8 cellular contexts compared by ENCODE assay signal in genomic region chr10:16891375-16892313, GRCh38.
A peak's percentile ranks its signal among the peaks of the same experiment; 100 is the strongest.
DNase-seq lines count a peak whose midpoint lies in the region; ATAC-seq and TF ChIP-seq lines count a peak whose summit lies in the region.

No MANE protein-coding gene starts in this region.

- TF ChIP-seq CTCF in GM12873 (IDR thresholded peaks at IDR 0.05; ENCODE audit: insufficient read depth, low read depth, low read length, missing control alignments): peak; percentile 29
- TF ChIP-seq CTCF in tibial artery (IDR thresholded peaks at IDR 0.05): peak; percentile 47 to 58

- H3K4me1 ChIP-seq in neuronal stem cell (ENCODE audit: control insufficient read depth in 2 of 2, insufficient read depth in 1 of 2, low read depth in 1 of 2, low read length in 2 of 2) (no peaks in the 10 kb centered on the region), tibial artery (peaks cover 0 to 28% (median 4%) of the 10 kb centered on the region in 4 donors)

- no peak overlapping the region for H3K4me2 ChIP-seq in neuronal stem cell (ENCODE audit: insufficient read depth, low read length, poor library complexity, severe bottlenecking)

- intact Hi-C loops in tibial artery (cut with DNase I; ENCODE audit: low total_unique reads): no loop called here

- H3K36me3 ChIP-seq in neuronal stem cell (replicated peaks in 1 of 2; ENCODE audit: control insufficient read depth in 2 of 2, insufficient read depth in 2 of 2, low read length in 2 of 2): no peaks in the 10 kb centered on the region
- no peaks in the 10 kb centered on the region for H3K36me3 ChIP-seq in tibial artery

- H3K4ac ChIP-seq in neuronal stem cell (ENCODE audit: low read length): no peak overlapping the region

- H2AK5ac ChIP-seq in neuronal stem cell (ENCODE audit: low read depth, low read length): no peak overlapping the region

- no peak overlapping the region for H3K4me3 ChIP-seq in neuronal stem cell (ENCODE audit: low read length in 2 of 2)
- no peak overlapping the region for H3K4me3 ChIP-seq in tibial artery

- H3K79me1 ChIP-seq in neuronal stem cell (ENCODE audit: low read depth, low read length): no peaks in the 10 kb centered on the region

- no CpG with 5 or more reads among the region's 12 CpGs for WGBS in neuronal stem cell (ENCODE audit: extremely low coverage in 2 of 2, insufficient read length in 2 of 2, insufficient replicate concordance in 1 of 2), 2 donors

- H3K27ac ChIP-seq in neuronal stem cell (replicated peaks; ENCODE audit: low read length) (no peak overlapping the region), tibial artery (no peak overlapping the region)

- no peak overlapping the region for H4K8ac ChIP-seq in neuronal stem cell (ENCODE audit: low read depth, low read length)

- peaks cover 0 to 4% of the 10 kb centered on the region in 2 donors for H3K9me3 ChIP-seq in neuronal stem cell (replicated peaks in 1 of 2; ENCODE audit: control insufficient read depth in 2 of 2, insufficient read depth in 1 of 2, low read depth in 1 of 2, low read length in 2 of 2)
- H3K9me3 ChIP-seq in tibial artery: no peaks in the 10 kb centered on the region

- H2BK12ac ChIP-seq in neuronal stem cell (ENCODE audit: low read length): no peak overlapping the region

- no peak overlapping the region for H2AFZ ChIP-seq in neuronal stem cell (ENCODE audit: low read length)

- H2BK5ac ChIP-seq in neuronal stem cell (ENCODE audit: low read length): no peak overlapping the region

- peak; percentile 27 for DNase-seq in NAMALWA (ENCODE audit: low spot score)
- peak; percentile 80 for DNase-seq in activated CD8-positive, alpha-beta memory T cell treated with anti-CD3 and anti-CD28 coated beads for 24 hours
- DNase-seq in fibroblast of gingiva (ENCODE audit: low read depth): peak; percentile 82
- DNase-seq in neuronal stem cell (ENCODE audit: low spot score): peak; percentile 53
- DNase-seq in tibial artery: peak; percentile 68 to 79
- no peak for DNase-seq in NCI-H2171 treated with DMSO at 0.1 percent for 48 hours (lab: John Stamatoyannopoulos, UW)

- H3K23ac ChIP-seq in neuronal stem cell (ENCODE audit: low read depth, low read length, poor library complexity): no peak overlapping the region

- H2BK120ac ChIP-seq in neuronal stem cell (ENCODE audit: low read depth, low read length): no peak overlapping the region

- H3K27me3 ChIP-seq in neuronal stem cell (ENCODE audit: control insufficient read depth in 3 of 3, insufficient read depth in 3 of 3, low read depth in 1 of 3, low read length in 3 of 3) (no peaks in the 10 kb centered on the region), tibial artery (no peaks in the 10 kb centered on the region)

- no peak overlapping the region for H3K14ac ChIP-seq in neuronal stem cell (ENCODE audit: low read length)

- no peak overlapping the region for H2BK15ac ChIP-seq in neuronal stem cell (ENCODE audit: low read length)

- H3K9ac ChIP-seq in neuronal stem cell (ENCODE audit: low read depth, low read length, poor library complexity): no peak overlapping the region

- no peak overlapping the region for H3K18ac ChIP-seq in neuronal stem cell (ENCODE audit: low read length)

- H4K91ac ChIP-seq in neuronal stem cell (ENCODE audit: low read depth, low read length, poor library complexity): no peak overlapping the region

- no peak for ATAC-seq in HG02938 (IDR thresholded peaks at IDR 0.05; ENCODE audit: unreplicated experiment)
